ENCODE assay signal across 21 cellular contexts in the genomic region with DNA sequence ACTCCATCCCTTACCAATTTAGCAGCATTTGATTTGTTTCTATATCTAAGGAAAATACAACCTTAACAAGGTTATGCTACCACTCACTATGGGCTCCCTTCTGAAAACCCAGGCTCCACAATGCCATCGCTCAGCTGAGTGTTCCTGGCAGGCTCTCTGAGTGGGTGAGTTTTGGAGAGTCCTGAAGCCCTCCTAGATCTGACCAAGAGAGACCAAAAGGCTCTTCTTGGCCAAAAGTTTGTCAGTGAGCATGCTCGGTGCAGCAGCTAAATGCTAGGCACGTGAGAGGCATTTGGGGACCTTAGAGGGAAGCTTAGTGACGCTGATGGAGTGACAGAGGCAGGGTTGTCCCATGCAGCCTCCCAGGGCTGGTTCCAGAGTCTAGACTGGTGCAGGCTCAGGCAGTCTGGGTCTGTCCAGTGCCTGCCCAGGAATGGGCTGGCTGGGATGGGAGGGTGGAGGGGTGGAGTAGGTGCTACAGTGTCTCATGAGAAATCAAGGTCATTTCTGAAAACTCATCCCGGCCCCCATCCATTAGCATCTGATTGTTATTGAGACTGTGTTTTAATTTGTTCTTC.
A peak's percentile ranks its signal among the peaks of the same experiment; 100 is the strongest.
DNase-seq lines count a peak whose midpoint lies in the region; ATAC-seq and TF ChIP-seq lines count a peak whose summit lies in the region.
"Had no signal": no experiment of that assay in that cellular context is flagged by ENCODE, and none has a peak within 500 bp of the region (broad histone marks: within the 10 kb centered on the region; RNA-seq: fewer than 3 reads in every experiment).

No MANE protein-coding gene starts in this region.

- H3K4me1 ChIP-seq in right atrium auricular region, result peaks cover 0 to 21% of the 10 kb centered on the region in 2 donors
- peaks cover 3% of the 10 kb centered on the region for H3K4me1 ChIP-seq in ovary (ENCODE audit: insufficient read depth)
- H3K4me1 ChIP-seq: BLaER1, SJSA1 had no signal

- no peak for TF ChIP-seq EP300 in ovary (IDR thresholded peaks at IDR 0.05)

- H3K27me3 Mint-ChIP-seq in chondrocyte (ENCODE audit: low read depth), result no peaks in the 10 kb centered on the region
- H3K27me3 Mint-ChIP-seq: CD4-positive, CD25-positive, alpha-beta regulatory T cell had no signal

- TF ChIP-seq CTCF in GM13977 (IDR thresholded peaks at IDR 0.05; ENCODE audit: extremely low read depth, insufficient read depth, missing control alignments) (no peak), chondrocyte (IDR thresholded peaks at IDR 0.05) (no peak), right atrium auricular region (IDR thresholded peaks at IDR 0.05) (no peak), WERI-Rb-1 (IDR thresholded peaks at IDR 0.05; ENCODE audit: low read depth, low read length) (no peak), ovary (IDR thresholded peaks at IDR 0.05) (no peak)

- no peaks in the 10 kb centered on the region for H3K4me1 Mint-ChIP-seq in chondrocyte (ENCODE audit: low read depth)
- peaks cover 9% of the 10 kb centered on the region for H3K4me1 Mint-ChIP-seq in stimulated activated effector memory CD8-positive, alpha-beta T cell treated with anti-CD3 and anti-CD28 coated beads, Interleukin-12 subunit alpha, Interleukin-12 subunit beta, amount 100 ng/mL, for 72 hours

- H3K36me3 ChIP-seq in right atrium auricular region (no peaks in the 10 kb centered on the region), WERI-Rb-1 (no peaks in the 10 kb centered on the region), ovary (no peaks in the 10 kb centered on the region)
- H3K36me3 ChIP-seq: BLaER1, SJSA1 had no signal

- no peak for ATAC-seq in stimulated activated effector memory CD8-positive, alpha-beta T cell treated with anti-CD3 and anti-CD28 coated beads, Interleukin-12 subunit alpha, Interleukin-12 subunit beta, amount 100 ng/mL, for 72 hours
- ATAC-seq: K562 had no signal

- peak; percentile 2 for DNase-seq in GM13977 (ENCODE audit: low spot score)
- peak; percentile 59 for DNase-seq in chondrocyte (ENCODE audit: low spot score)
- no peak for DNase-seq in right atrium auricular region (ENCODE audit: low spot score)
- peak in 1 of 2 donors; percentile 36 for DNase-seq in stimulated activated effector memory CD8-positive, alpha-beta T cell treated with anti-CD3 and anti-CD28 coated beads, Interleukin-12 subunit alpha, Interleukin-12 subunit beta, amount 100 ng/mL, for 72 hours (ENCODE audit: low spot score in 2 of 2)
- no peak for DNase-seq in WERI-Rb-1
- DNase-seq in SIG-M5 (lab: John Stamatoyannopoulos, UW), result no peak
- no peak for DNase-seq in ovary
- DNase-seq: CD4-positive, CD25-positive, alpha-beta regulatory T cell; COR-L47; DMS53; GOT3; HCEC 1CT; Kasumi-1; NCI-H1092 treated with DMSO at 0.1 percent for 48 hours; NCI-H1436; NCI-H187 treated with DMSO at 0.1 percent for 48 hours; NCI-H524 treated with DMSO at 0.1 percent for 48 hours; NCI-H774 had no signal

- peak overlapping the region; percentile 24 to 49 for H3K27ac ChIP-seq in right atrium auricular region
- no peak overlapping the region for H3K27ac ChIP-seq in WERI-Rb-1
- H3K27ac ChIP-seq in ovary, result no peak overlapping the region
- H3K27ac ChIP-seq: BLaER1, SJSA1 had no signal

- H3K4me3 ChIP-seq in right atrium auricular region, result no peak overlapping the region
- H3K4me3 ChIP-seq in WERI-Rb-1 (ENCODE audit: low read depth, low read length), result no peak overlapping the region
- H3K4me3 ChIP-seq in ovary, result no peak overlapping the region
- H3K4me3 ChIP-seq: BLaER1, K562, SJSA1 had no signal

- no peak for TF ChIP-seq POLR2A in ovary (IDR thresholded peaks at IDR 0.05)

- no peak overlapping the region for H3K4me3 Mint-ChIP-seq in chondrocyte (ENCODE audit: unreplicated experiment)
- H3K4me3 Mint-ChIP-seq in stimulated activated effector memory CD8-positive, alpha-beta T cell treated with anti-CD3 and anti-CD28 coated beads, Interleukin-12 subunit alpha, Interleukin-12 subunit beta, amount 100 ng/mL, for 72 hours, result no peak overlapping the region

- H3K27me3 ChIP-seq in right atrium auricular region (no peaks in the 10 kb centered on the region), WERI-Rb-1 (ENCODE audit: insufficient read depth, low read depth, severe bottlenecking) (no peaks in the 10 kb centered on the region), ovary (no peaks in the 10 kb centered on the region)
- H3K27me3 ChIP-seq: BLaER1, SJSA1 had no signal

- H3K27ac Mint-ChIP-seq in chondrocyte (ENCODE audit: unreplicated experiment), result no peak overlapping the region
- H3K27ac Mint-ChIP-seq in stimulated activated effector memory CD8-positive, alpha-beta T cell treated with anti-CD3 and anti-CD28 coated beads, Interleukin-12 subunit alpha, Interleukin-12 subunit beta, amount 100 ng/mL, for 72 hours, result peak overlapping the region; percentile 56

- in situ Hi-C loops in GM13977 (cut with MboI; ENCODE audit: low pct_unique_long_range_greater_than_20kb, low sequenced_read_pairs, unreplicated experiment), result no loop called here

- H3K9me3 ChIP-seq in right atrium auricular region (no peaks in the 10 kb centered on the region), WERI-Rb-1 (ENCODE audit: severe bottlenecking) (no peaks in the 10 kb centered on the region), ovary (no peaks in the 10 kb centered on the region)
- H3K9me3 ChIP-seq: BLaER1, SJSA1 had no signal

- intact Hi-C loops in ovary (cut with DNase I), result no loop called here

- 82 to 89% (median 84%) methylated on average over 5 of the region's 5 CpGs for WGBS in ovary, 3 donors

- peaks cover 3% of the 10 kb centered on the region for H3K9me3 Mint-ChIP-seq in chondrocyte (ENCODE audit: low read depth)
- no peaks in the 10 kb centered on the region for H3K9me3 Mint-ChIP-seq in stimulated activated effector memory CD8-positive, alpha-beta T cell treated with anti-CD3 and anti-CD28 coated beads, Interleukin-12 subunit alpha, Interleukin-12 subunit beta, amount 100 ng/mL, for 72 hours

- peaks cover 3% of the 10 kb centered on the region for H3K36me3 Mint-ChIP-seq in chondrocyte (ENCODE audit: low read depth)
- H3K36me3 Mint-ChIP-seq in stimulated activated effector memory CD8-positive, alpha-beta T cell treated with anti-CD3 and anti-CD28 coated beads, Interleukin-12 subunit alpha, Interleukin-12 subunit beta, amount 100 ng/mL, for 72 hours, result peaks cover 6% of the 10 kb centered on the region

Comparison
In these comparisons a context has a peak if more than half of its experiments do, and no peak if none do; other contexts are left out.
1. DNase-seq: peak in GM13977 (single experiment) and chondrocyte (single experiment); none in right atrium auricular region (single experiment), WERI-Rb-1 (single experiment), SIG-M5 (single experiment) and ovary (0 of 5).
2. H3K27ac ChIP-seq: peak in right atrium auricular region (2 of 2); none in WERI-Rb-1 (single experiment) and ovary (0 of 2).